ENCODE assay signal across 9 cellular contexts in the genomic region with DNA sequence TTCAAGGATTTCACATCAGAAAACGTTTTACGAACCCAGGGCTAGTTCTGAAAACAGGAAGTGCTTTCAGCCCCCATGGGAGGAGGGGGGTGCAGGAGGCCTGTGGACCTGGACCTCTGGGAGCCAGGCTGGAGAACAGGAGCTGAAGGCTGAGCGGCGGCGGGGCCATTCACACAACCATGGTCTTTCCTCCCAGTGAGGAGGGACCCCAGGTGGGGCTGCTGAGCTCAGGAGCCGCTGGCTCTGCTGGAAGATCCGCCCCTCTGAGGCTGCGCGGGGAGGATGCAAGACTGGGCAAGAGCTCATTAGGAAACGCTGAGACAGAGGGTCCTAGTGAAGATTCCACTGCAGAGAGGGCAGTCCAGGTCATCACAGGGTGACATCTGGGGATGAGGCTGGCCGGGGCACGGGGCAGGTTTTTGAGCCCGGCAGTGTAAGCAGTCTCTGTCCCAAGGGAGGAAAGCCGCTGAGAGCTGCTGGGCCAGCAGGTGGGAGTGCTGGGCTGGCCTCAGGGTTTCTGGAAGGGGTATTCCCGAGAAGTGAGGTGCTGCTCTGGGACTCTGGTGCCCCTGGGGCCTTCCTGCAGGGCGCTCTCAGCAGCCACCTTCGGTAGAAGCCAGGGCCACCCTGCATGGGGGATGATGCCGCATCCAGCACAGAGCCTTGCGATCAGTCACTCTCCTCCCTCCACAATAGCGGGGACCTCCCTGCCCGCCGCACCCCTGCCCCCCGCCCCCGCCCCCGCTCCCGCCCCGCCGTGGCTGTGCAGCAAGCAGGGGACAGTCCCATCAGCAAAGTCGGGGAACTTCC. TPM values are rescaled to one million over a fixed set of nuclear protein-coding genes. Genes with fewer than 3 reads are reported as not detected.
DNase-seq lines count a peak whose midpoint lies in the region; ATAC-seq lines count a peak whose summit lies in the region.
"Had no signal": no experiment of that assay in that cellular context is flagged by ENCODE, and none has a peak within 500 bp of the region (broad histone marks: within the 10 kb centered on the region; RNA-seq: fewer than 3 reads in every experiment).

No MANE protein-coding gene starts in this region.

- H3K27me3 Mint-ChIP-seq in CD4-positive, CD25-positive, alpha-beta regulatory T cell, result no peaks in the 10 kb centered on the region
- H3K27me3 Mint-ChIP-seq in activated naive CD8-positive, alpha-beta T cell treated with anti-CD3 and anti-CD28 coated beads, Interleukin-2, amount 10 ng/mL, durations not matched to agents 7 days and 5 days, result no peaks in the 10 kb centered on the region

- peak overlapping the region; percentile 97 for H3K27ac Mint-ChIP-seq in CD4-positive, CD25-positive, alpha-beta regulatory T cell
- H3K27ac Mint-ChIP-seq in activated naive CD8-positive, alpha-beta T cell treated with anti-CD3 and anti-CD28 coated beads, Interleukin-2, amount 10 ng/mL, durations not matched to agents 7 days and 5 days, result peak overlapping the region; percentile 95

- peak overlapping the region; percentile 82 for H3K27ac ChIP-seq in CD4-positive, CD25-positive, alpha-beta regulatory T cell (ENCODE audit: insufficient read depth, low read length, poor library complexity, severe bottlenecking)

- POLR2A ChIA-PET in activated naive CD8-positive, alpha-beta T cell treated with anti-CD3 and anti-CD28 coated beads, Interleukin-2, amount 10 ng/mL, durations not matched to agents 7 days and 5 days (lab: Charles Lee), result interaction anchor here (0.8 to 7.1 kb wide), 14 partner anchors 7 to 200 kb away, joined by 3 to 147 read pairs (median 4); partner anchors contain the start of genes MX1 and MX2

- ATAC-seq in CD4-positive, CD25-positive, alpha-beta regulatory T cell (ENCODE audit: low read depth in 2 of 2), result peak; percentile 53 to 56
- peak; percentile 45 for ATAC-seq in GM21529 (IDR thresholded peaks at IDR 0.05; ENCODE audit: unreplicated experiment)
- ATAC-seq in activated naive CD8-positive, alpha-beta T cell treated with anti-CD3 and anti-CD28 coated beads, Interleukin-2, amount 10 ng/mL, durations not matched to agents 7 days and 5 days (ENCODE audit: low read depth), result peak; percentile 69
- ATAC-seq in GM21528 (IDR thresholded peaks at IDR 0.05; ENCODE audit: low FRiP score, unreplicated experiment), result no peak

- no peaks in the 10 kb centered on the region for H3K9me3 Mint-ChIP-seq in CD4-positive, CD25-positive, alpha-beta regulatory T cell
- H3K9me3 Mint-ChIP-seq in activated naive CD8-positive, alpha-beta T cell treated with anti-CD3 and anti-CD28 coated beads, Interleukin-2, amount 10 ng/mL, durations not matched to agents 7 days and 5 days, result no peaks in the 10 kb centered on the region

- DNase-seq in CD4-positive, CD25-positive, alpha-beta regulatory T cell, result peak in 2 of 3 donors; percentile 23 to 51
- DNase-seq in NOMO-1 (lab: John Stamatoyannopoulos, UW; ENCODE audit: unreplicated experiment in 2 of 2) (peak; percentile 14 to 46), islet precursor cell (peak; percentile 78), DMS53 treated with DMSO at 0.1 percent for 48 hours (lab: John Stamatoyannopoulos, UW; ENCODE audit: unreplicated experiment) (no peak)
- peak; percentile 62 for DNase-seq in activated naive CD8-positive, alpha-beta T cell treated with anti-CD3 and anti-CD28 coated beads, Interleukin-2, amount 10 ng/mL, durations not matched to agents 7 days and 5 days
- DNase-seq in stimulated activated naive CD4-positive, alpha-beta T cell (lab: John Stamatoyannopoulos, UW), result peak; percentile 21 to 73 (median 54)

- H3K9me3 ChIP-seq in CD4-positive, CD25-positive, alpha-beta regulatory T cell (ENCODE audit: control insufficient read depth in 2 of 2, low read length in 2 of 2), result no peaks in the 10 kb centered on the region

- H3K27me3 ChIP-seq in CD4-positive, CD25-positive, alpha-beta regulatory T cell (ENCODE audit: control insufficient read depth, insufficient read depth, low read length), result no peaks in the 10 kb centered on the region

- H3K4me3 ChIP-seq in CD4-positive, CD25-positive, alpha-beta regulatory T cell (ENCODE audit: low read depth, low read length), result peak overlapping the region; percentile 81

- H3K4me1 Mint-ChIP-seq in CD4-positive, CD25-positive, alpha-beta regulatory T cell, result peaks cover 18 to 84% (median 50%) of the 10 kb centered on the region in 4 donors
- peaks cover 63% of the 10 kb centered on the region for H3K4me1 Mint-ChIP-seq in activated naive CD8-positive, alpha-beta T cell treated with anti-CD3 and anti-CD28 coated beads, Interleukin-2, amount 10 ng/mL, durations not matched to agents 7 days and 5 days

- H3K36me3 ChIP-seq in CD4-positive, CD25-positive, alpha-beta regulatory T cell (ENCODE audit: control insufficient read depth, insufficient read depth, low read length), result peaks cover 11% of the 10 kb centered on the region

- H3K4me3 Mint-ChIP-seq in CD4-positive, CD25-positive, alpha-beta regulatory T cell, result peak overlapping the region; percentile 92 to 97 (median 94)
- H3K4me3 Mint-ChIP-seq in activated naive CD8-positive, alpha-beta T cell treated with anti-CD3 and anti-CD28 coated beads, Interleukin-2, amount 10 ng/mL, durations not matched to agents 7 days and 5 days, result peak overlapping the region; percentile 80

- peaks cover 34% of the 10 kb centered on the region for H3K36me3 Mint-ChIP-seq in CD4-positive, CD25-positive, alpha-beta regulatory T cell
- H3K36me3 Mint-ChIP-seq in activated naive CD8-positive, alpha-beta T cell treated with anti-CD3 and anti-CD28 coated beads, Interleukin-2, amount 10 ng/mL, durations not matched to agents 7 days and 5 days, result peaks cover 31% of the 10 kb centered on the region

- peaks cover 44% of the 10 kb centered on the region for H3K4me1 ChIP-seq in CD4-positive, CD25-positive, alpha-beta regulatory T cell (ENCODE audit: control insufficient read depth, insufficient read depth, low read length, poor library complexity, severe bottlenecking)

RNA-seq across cellular contexts. Expression of gene MX2, which starts 7.5 kb away (rescaled TPM):
- total RNA-seq in CD4-positive, CD25-positive, alpha-beta regulatory T cell, result 119 TPM
- polyA plus RNA-seq in CD4-positive, CD25-positive, alpha-beta regulatory T cell, result 10 to 100 TPM; 34.8 to 52.7 (median 44.0) TPM
- 100 to 1,000 TPM; 103 to 106 TPM for total RNA-seq in activated naive CD8-positive, alpha-beta T cell treated with anti-CD3 and anti-CD28 coated beads, Interleukin-2, amount 10 ng/mL, durations not matched to agents 7 days and 5 days

RNA-seq across cellular contexts. Expression of gene FAM3B, which starts 52.7 kb away (rescaled TPM):
- total RNA-seq in CD4-positive, CD25-positive, alpha-beta regulatory T cell, result not detected
- not detected for polyA plus RNA-seq in CD4-positive, CD25-positive, alpha-beta regulatory T cell
- not detected for total RNA-seq in activated naive CD8-positive, alpha-beta T cell treated with anti-CD3 and anti-CD28 coated beads, Interleukin-2, amount 10 ng/mL, durations not matched to agents 7 days and 5 days
- total RNA-seq: dermis microvascular lymphatic vessel endothelial cell had no signal

RNA-seq across cellular contexts. Expression of gene MX1, which starts 56.7 kb away (rescaled TPM):
- 111 TPM for total RNA-seq in CD4-positive, CD25-positive, alpha-beta regulatory T cell
- polyA plus RNA-seq in CD4-positive, CD25-positive, alpha-beta regulatory T cell, result 100 to 1,000 TPM in 1 of 4 donors, 10 to 100 TPM in 3; 82.5 to 137 (median 89.4) TPM
- 100 to 1,000 TPM; 609 to 666 TPM for total RNA-seq in activated naive CD8-positive, alpha-beta T cell treated with anti-CD3 and anti-CD28 coated beads, Interleukin-2, amount 10 ng/mL, durations not matched to agents 7 days and 5 days
